In the genomic region with DNA sequence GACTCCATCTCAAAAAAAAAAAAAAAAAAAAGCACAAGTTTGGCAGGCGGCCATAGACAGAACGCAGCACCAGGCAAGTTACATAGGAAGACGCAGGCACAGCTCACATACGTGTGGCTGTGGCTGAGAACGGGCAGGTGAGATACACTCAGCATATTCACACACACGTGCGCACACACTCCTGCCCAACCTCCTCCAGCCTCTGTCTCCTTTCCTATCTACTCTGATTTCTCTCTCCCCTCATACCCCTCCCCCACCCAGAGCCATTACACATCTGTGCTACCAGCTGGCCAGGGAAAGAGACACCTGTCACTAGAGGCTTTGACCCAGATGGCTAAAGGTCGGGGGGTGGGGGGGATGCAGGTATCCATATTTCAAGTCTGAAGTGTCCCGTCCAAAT, we compare ENCODE assay signal across 16 cellular contexts.
"Had no signal": no experiment of that assay in that cellular context is flagged by ENCODE, and none has a peak within 500 bp of the region (broad histone marks: within the 10 kb centered on the region; RNA-seq: fewer than 3 reads in every experiment).

No MANE protein-coding gene starts in this region.

- H3K36me3 Mint-ChIP-seq: naive thymus-derived CD8-positive, alpha-beta T cell had no signal

- ATAC-seq: activated T-helper 17 cell treated with anti-CD3 and anti-CD28 coated beads, Interleukin-2, amount 50 U/mL, for 72 hours; left cardiac atrium; naive thymus-derived CD8-positive, alpha-beta T cell had no signal

- H3K27ac ChIP-seq: hepatocyte, parathyroid adenoma had no signal

- DNase-seq: activated CD4-positive, alpha-beta memory T cell treated with anti-CD3 and anti-CD28 coated beads, Interleukin-2, amount 10 ng/mL, durations not matched to agents 7 days and 5 days; activated CD4-positive, alpha-beta T cell treated with anti-CD3 and anti-CD28 coated beads for 48 hours; activated CD4-positive, CD25-positive, alpha-beta regulatory T cell; activated naive CD4-positive, alpha-beta T cell; activated naive CD8-positive, alpha-beta T cell treated with anti-CD3 and anti-CD28 coated beads for 36 hours; activated T-cell treated with anti-CD3 and anti-CD28 coated beads, Interleukin-2, amount 50 U/mL, for 1 hour; amygdala; caudate nucleus; left cardiac atrium; naive thymus-derived CD8-positive, alpha-beta T cell; stimulated activated CD8-positive, alpha-beta memory T cell treated with anti-CD3 and anti-CD28 coated beads, Interleukin-4, amount 100 ng/mL, for 48 hours; stimulated activated naive CD4-positive, alpha-beta T cell treated with Interleukin-2 at 50 U/mL for 16 hours; thyroid gland had no signal

- H3K4me3 ChIP-seq: hepatocyte, thyroid gland had no signal

- H3K4me3 Mint-ChIP-seq: activated CD4-positive, alpha-beta memory T cell treated with anti-CD3 and anti-CD28 coated beads, Interleukin-2, amount 10 ng/mL, durations not matched to agents 7 days and 5 days; activated naive CD8-positive, alpha-beta T cell treated with anti-CD3 and anti-CD28 coated beads for 36 hours; activated T-helper 17 cell treated with anti-CD3 and anti-CD28 coated beads, Interleukin-2, amount 50 U/mL, for 72 hours had no signal

- H3K9me3 ChIP-seq: thyroid gland had no signal

- H3K4me1 ChIP-seq: parathyroid adenoma had no signal

- H3K79me2 ChIP-seq: parathyroid adenoma had no signal

- H3K27me3 Mint-ChIP-seq: activated CD4-positive, alpha-beta memory T cell treated with anti-CD3 and anti-CD28 coated beads, Interleukin-2, amount 10 ng/mL, durations not matched to agents 7 days and 5 days; activated naive CD8-positive, alpha-beta T cell treated with anti-CD3 and anti-CD28 coated beads for 36 hours; activated T-helper 17 cell treated with anti-CD3 and anti-CD28 coated beads, Interleukin-2, amount 50 U/mL, for 72 hours; naive thymus-derived CD8-positive, alpha-beta T cell had no signal

- H3K9me3 Mint-ChIP-seq: activated CD4-positive, alpha-beta memory T cell treated with anti-CD3 and anti-CD28 coated beads, Interleukin-2, amount 10 ng/mL, durations not matched to agents 7 days and 5 days; activated naive CD8-positive, alpha-beta T cell treated with anti-CD3 and anti-CD28 coated beads for 36 hours; activated T-helper 17 cell treated with anti-CD3 and anti-CD28 coated beads, Interleukin-2, amount 50 U/mL, for 72 hours had no signal

- H3K27ac Mint-ChIP-seq: activated CD4-positive, alpha-beta memory T cell treated with anti-CD3 and anti-CD28 coated beads, Interleukin-2, amount 10 ng/mL, durations not matched to agents 7 days and 5 days; activated naive CD8-positive, alpha-beta T cell treated with anti-CD3 and anti-CD28 coated beads for 36 hours; activated T-helper 17 cell treated with anti-CD3 and anti-CD28 coated beads, Interleukin-2, amount 50 U/mL, for 72 hours had no signal

- H2AFZ ChIP-seq: hepatocyte, parathyroid adenoma had no signal

- H3K36me3 ChIP-seq: thyroid gland had no signal

- H3K4me2 ChIP-seq: hepatocyte had no signal

- H3K27me3 ChIP-seq: hepatocyte, thyroid gland had no signal

- H3K9ac ChIP-seq: parathyroid adenoma had no signal
